In genomic region chr15:92917606-92918407, GRCh38 we compare ENCODE assay signal across 8 cellular contexts. TPM values are rescaled to one million over a fixed set of nuclear protein-coding genes. Genes with fewer than 3 reads are reported as not detected.
A peak's percentile ranks its signal among the peaks of the same experiment; 100 is the strongest.
DNase-seq lines count a peak whose midpoint lies in the region; ATAC-seq, FAIRE-seq and TF ChIP-seq lines count a peak whose summit lies in the region.

No MANE protein-coding gene starts in this region.

- H3K4me2 ChIP-seq in keratinocyte (ENCODE audit: control insufficient read depth, extremely low read depth, insufficient read depth, low read depth, low read length), result peak overlapping the region; percentile 91

- H3K4me1 ChIP-seq in keratinocyte (ENCODE audit: control insufficient read depth, extremely low read depth, insufficient read depth, low read length), result peaks cover 67% of the 10 kb centered on the region

- peaks cover 92% of the 10 kb centered on the region for H3K79me2 ChIP-seq in keratinocyte (ENCODE audit: control insufficient read depth, insufficient read depth, low read length)

- FAIRE-seq in keratinocyte (lab: Jason Lieb, UNC), result no peak

- H3K9ac ChIP-seq in keratinocyte (ENCODE audit: control insufficient read depth, extremely low read depth, insufficient read depth, low read length), result peak overlapping the region; percentile 75

- peak overlapping the region in 2 of 3 experiments; percentile 16 to 36 for H3K4me3 ChIP-seq in keratinocyte (ENCODE audit: control insufficient read depth in 2 of 3, extremely low read depth in 1 of 3, insufficient read depth in 2 of 3, low read depth in 1 of 3, low read length in 3 of 3)

- peak overlapping the region; percentile 95 for H3K27ac ChIP-seq in keratinocyte (ENCODE audit: control insufficient read depth, insufficient read depth, low read length)

- dilution Hi-C loops in keratinocyte (cut with MboI; ENCODE audit: extremely low pct_ligation_motif_present, low sequenced_read_pairs), result loop anchor here (25.0 kb wide), 1 partner anchor 106 kb away; no protein-coding TSS in a partner anchor

- H4K20me1 ChIP-seq in keratinocyte (ENCODE audit: control insufficient read depth, extremely low read depth, insufficient read depth, low read length), result peaks cover 6% of the 10 kb centered on the region

- peak; percentile 59 for DNase-seq in DMS79 treated with DMSO at 0.1 percent for 48 hours (lab: John Stamatoyannopoulos, UW)
- peak; percentile 88 to 95 for DNase-seq in NCI-H446 (lab: John Stamatoyannopoulos, UW)
- peak; percentile 79 for DNase-seq in cerebellum (ENCODE audit: low spot score)
- peak; percentile 72 for DNase-seq in keratinocyte (ENCODE audit: low read depth, low spot score)
- DNase-seq in stimulated activated CD4-positive, alpha-beta T cell treated with anti-CD3 and anti-CD28 coated beads, Interleukin-12 subunit alpha, Interleukin-12 subunit beta, amount 100 ng/mL, for 48 hours (ENCODE audit: low read depth in 2 of 3, low spot score in 1 of 3), result peak; percentile 90 to 98 (median 90)

- TF ChIP-seq CTCF in keratinocyte (optimal IDR thresholded peaks at IDR 0.05 in 1 of 3, IDR thresholded peaks at IDR 0.05 in 1 of 3, conservative IDR thresholded peaks at IDR 0.05 in 1 of 3; ENCODE audit: extremely low read depth in 1 of 3, insufficient read depth in 2 of 3, low read length in 3 of 3), result peak; percentile 75 to 87 (median 78)

- no peaks in the 10 kb centered on the region for H3K27me3 ChIP-seq in keratinocyte (ENCODE audit: control insufficient read depth, extremely low read depth, insufficient read depth, low read length)

- H3K36me3 ChIP-seq in keratinocyte (ENCODE audit: control insufficient read depth in 2 of 2, extremely low read depth in 1 of 2, insufficient read depth in 2 of 2, low read length in 2 of 2), result peaks cover 3 to 16% of the 10 kb centered on the region in 2 experiments

- peak overlapping the region; percentile 64 for H2AFZ ChIP-seq in keratinocyte (ENCODE audit: control insufficient read depth, low read length)

- peaks cover 5% of the 10 kb centered on the region for H3K9me1 ChIP-seq in keratinocyte (ENCODE audit: control insufficient read depth, extremely low read depth, insufficient read depth, low read length)

- ATAC-seq in HG03139 (IDR thresholded peaks at IDR 0.05; ENCODE audit: unreplicated experiment) (peak; percentile 39), GM21786 (IDR thresholded peaks at IDR 0.05; ENCODE audit: unreplicated experiment) (no peak)
- peak; percentile 11 to 23 for ATAC-seq in activated CD4-positive, CD25-positive, alpha-beta regulatory T cell treated with anti-CD3 and anti-CD28 coated beads, Interleukin-2, amount 50 U/mL, for 24 hours

- H3K9me3 ChIP-seq in keratinocyte (ENCODE audit: control insufficient read depth, low read depth, low read length), result no peaks in the 10 kb centered on the region

RNA-seq across cellular contexts. Expression of gene CHD2, which starts 17.7 kb away (rescaled TPM):
- total RNA-seq in cerebellum, result 198 TPM
- polyA plus RNA-seq in keratinocyte, result 35.3 to 62.0 TPM (median 50.8 TPM) in 3 replicates
- 361 TPM for polyA plus RNA-seq in keratinocyte (2011; ENCODE audit: low read depth)
- 35.2 and 40.9 TPM in 2 replicates for polyA plus RNA-seq in keratinocyte (2011; cell fraction: cytosol; rRNA removed)
- polyA plus RNA-seq in keratinocyte (2011; cell fraction: nucleus; rRNA removed), result 193 and 213 TPM in 2 replicates
- polyA plus RNA-seq in keratinocyte (2012; ENCODE audit: low replicate concordance), result 30.4 and 63.0 TPM in 2 replicates
- 64.5 to 125 TPM (median 70.1 TPM) in 3 replicates for polyA minus RNA-seq in keratinocyte
- 31.3 TPM for polyA minus RNA-seq in keratinocyte (2011; cell fraction: cytosol; rRNA and poly(A)+ RNA removed)
- polyA minus RNA-seq in keratinocyte (2011; cell fraction: nucleus; rRNA and poly(A)+ RNA removed), result 143 and 290 TPM in 2 replicates
